ENCODE assay signal across 1 cellular context in the genomic region with DNA sequence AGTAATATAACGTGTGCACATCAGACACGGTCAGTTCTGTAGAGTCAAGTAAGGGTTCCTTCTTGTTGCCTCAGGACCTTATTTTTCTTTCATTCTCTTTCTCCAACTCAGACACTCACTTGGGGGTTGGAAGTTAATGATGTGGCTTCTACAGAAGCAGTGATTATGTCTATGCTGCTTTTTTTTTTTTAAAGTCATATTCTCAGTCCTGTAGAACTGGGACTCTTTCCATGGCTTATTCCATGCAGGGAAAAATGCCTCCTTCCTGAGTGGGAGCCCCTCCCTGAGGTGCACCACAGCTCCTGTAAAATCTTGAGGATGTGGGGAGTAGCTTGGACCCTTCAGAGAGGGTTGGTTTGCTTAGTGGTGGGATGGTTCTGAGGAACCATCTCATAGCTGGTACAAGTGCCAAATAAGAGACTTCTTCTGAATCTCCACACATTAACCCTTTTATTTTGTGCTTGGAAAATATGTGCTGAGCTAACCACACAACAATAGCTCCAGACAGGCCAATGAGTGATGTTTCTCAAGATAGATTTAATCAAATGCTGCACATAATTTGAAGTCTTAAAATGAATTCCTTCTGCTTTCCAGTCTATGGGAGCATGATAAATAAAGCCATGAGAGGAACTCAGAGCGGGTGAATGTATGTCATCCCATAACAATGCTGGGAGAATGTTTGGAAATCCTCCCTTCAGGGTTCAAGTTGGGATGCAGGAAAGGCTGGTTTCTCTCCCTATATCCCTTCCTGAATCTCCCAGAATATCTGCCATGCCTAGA.
TF ChIP-seq lines count a peak whose summit lies in the region.

No MANE protein-coding gene starts in this region.

TF ChIP-seq in H1, 55 proteins besides CTCF, POLR2A, EP300 and RAD21:
- no peak for TF ChIP-seq HDAC6 (IDR thresholded peaks at IDR 0.05; ENCODE audit: low read depth, low read length)
- no peak for TF ChIP-seq KDM4A (IDR thresholded peaks at IDR 0.05; ENCODE audit: low read depth, low read length, severe bottlenecking)
- no peak for TF ChIP-seq TCF12 (IDR thresholded peaks at IDR 0.05; ENCODE audit: low read depth, low read length)
- TF ChIP-seq CTBP2 (IDR thresholded peaks at IDR 0.05; ENCODE audit: borderline replicate concordance, insufficient read depth, insufficient read length, low read length): no peak
- TF ChIP-seq BRCA1 (IDR thresholded peaks at IDR 0.05; ENCODE audit: low read depth, low read length): no peak
- TF ChIP-seq, protein P1, sequence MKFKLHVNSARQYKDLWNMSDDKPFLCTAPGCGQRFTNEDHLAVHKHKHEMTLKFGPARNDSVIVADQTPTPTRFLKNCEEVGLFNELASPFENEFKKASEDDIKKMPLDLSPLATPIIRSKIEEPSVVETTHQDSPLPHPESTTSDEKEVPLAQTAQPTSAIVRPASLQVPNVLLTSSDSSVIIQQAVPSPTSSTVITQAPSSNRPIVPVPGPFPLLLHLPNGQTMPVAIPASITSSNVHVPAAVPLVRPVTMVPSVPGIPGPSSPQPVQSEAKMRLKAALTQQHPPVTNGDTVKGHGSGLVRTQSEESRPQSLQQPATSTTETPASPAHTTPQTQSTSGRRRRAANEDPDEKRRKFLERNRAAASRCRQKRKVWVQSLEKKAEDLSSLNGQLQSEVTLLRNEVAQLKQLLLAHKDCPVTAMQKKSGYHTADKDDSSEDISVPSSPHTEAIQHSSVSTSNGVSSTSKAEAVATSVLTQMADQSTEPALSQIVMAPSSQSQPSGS (IDR thresholded peaks at IDR 0.05; ENCODE audit: low read length): no peak
- TF ChIP-seq SIX5 (IDR thresholded peaks at IDR 0.05; ENCODE audit: low read depth, low read length): no peak
- TF ChIP-seq HDAC2 (IDR thresholded peaks at IDR 0.05; ENCODE audit: borderline replicate concordance in 1 of 2, low read depth in 2 of 2, low read length in 2 of 2): no peak
- TF ChIP-seq, protein P2, sequence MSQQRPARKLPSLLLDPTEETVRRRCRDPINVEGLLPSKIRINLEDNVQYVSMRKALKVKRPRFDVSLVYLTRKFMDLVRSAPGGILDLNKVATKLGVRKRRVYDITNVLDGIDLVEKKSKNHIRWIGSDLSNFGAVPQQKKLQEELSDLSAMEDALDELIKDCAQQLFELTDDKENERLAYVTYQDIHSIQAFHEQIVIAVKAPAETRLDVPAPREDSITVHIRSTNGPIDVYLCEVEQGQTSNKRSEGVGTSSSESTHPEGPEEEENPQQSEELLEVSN (IDR thresholded peaks at IDR 0.05): no peak
- no peak for TF ChIP-seq PHF8 (conservative IDR thresholded peaks at IDR 0.05; ENCODE audit: low read depth, low read length)
- TF ChIP-seq NANOG (IDR thresholded peaks at IDR 0.05; ENCODE audit: insufficient read depth, low read depth, low read length, poor library complexity, severe bottlenecking): no peak
- no peak for TF ChIP-seq GTF2F1 (IDR thresholded peaks at IDR 0.05; ENCODE audit: borderline replicate concordance, low read depth, low read length)
- no peak for TF ChIP-seq YY1 (IDR thresholded peaks at IDR 0.05; ENCODE audit: low read depth, low read length)
